10 cellular contexts compared by ENCODE assay signal in genomic region chr13:40981361-40981760, GRCh38. TPM values are rescaled to one million over a fixed set of nuclear protein-coding genes. Genes with fewer than 3 reads are reported as not detected.
DNase-seq lines count a peak whose midpoint lies in the region; ATAC-seq and TF ChIP-seq lines count a peak whose summit lies in the region.
"Had no signal": no experiment of that assay in that cellular context is flagged by ENCODE, and none has a peak within 500 bp of the region (broad histone marks: within the 10 kb centered on the region; RNA-seq: fewer than 3 reads in every experiment).

No MANE protein-coding gene starts in this region.

- intact Hi-C loops in mammary epithelial cell (cut with micrococcal nuclease): no loop called here

- H2AFZ ChIP-seq in mammary epithelial cell (ENCODE audit: low read depth, low read length) (no peak overlapping the region), osteoblast (ENCODE audit: low read length) (no peak overlapping the region)

- ATAC-seq in HG03175 (IDR thresholded peaks at IDR 0.05; ENCODE audit: unreplicated experiment): no peak

- H3K36me3 ChIP-seq in BLaER1 (peaks cover 52% of the 10 kb centered on the region), mammary epithelial cell (ENCODE audit: insufficient read depth, low read length) (peaks cover 6% of the 10 kb centered on the region), mucosa of rectum (ENCODE audit: control insufficient read depth in 2 of 2, insufficient read depth in 2 of 2, low read length in 2 of 2) (peaks cover 0 to 3% of the 10 kb centered on the region in 2 donors), osteoblast (ENCODE audit: insufficient read depth, low read length) (no peaks in the 10 kb centered on the region)

- H3K27ac ChIP-seq in BLaER1 (peak overlapping the region; percentile 48; the same call in 1 of the 2 replicates), mammary epithelial cell (ENCODE audit: insufficient read depth, low read depth, low read length) (no peak overlapping the region), mucosa of rectum (ENCODE audit: low read depth in 2 of 2, low read length in 2 of 2) (peak overlapping the region; percentile 49 to 53), osteoblast (ENCODE audit: low read depth, low read length) (no peak overlapping the region)

- dilution Hi-C loops in mammary epithelial cell (cut with HindIII; ENCODE audit: low sequenced_read_pairs): no loop called here

- H3K4me3 ChIP-seq in BLaER1 (no peak overlapping the region; the same call in 1 of the 2 replicates), mammary epithelial cell (replicated peaks in 1 of 3; ENCODE audit: insufficient read depth in 1 of 3, low read depth in 2 of 3, low read length in 3 of 3) (no peak overlapping the region), mucosa of rectum (ENCODE audit: low read length in 2 of 2) (peak overlapping the region; percentile 30 to 51), osteoblast (ENCODE audit: insufficient read depth, low read length) (no peak overlapping the region)

- CTCF ChIA-PET in mammary epithelial cell (lab: Charles Lee; ENCODE audit: low non-redundant PET): no interaction called here

- H3K79me2 ChIP-seq in mammary epithelial cell (ENCODE audit: insufficient read depth, low read length) (peaks cover 92% of the 10 kb centered on the region), osteoblast (ENCODE audit: insufficient read depth, low read length) (peaks cover 67% of the 10 kb centered on the region)

- H3K4me2 ChIP-seq in BLaER1 (peak overlapping the region; percentile 58), mammary epithelial cell (ENCODE audit: insufficient read depth, low read depth, low read length) (no peak overlapping the region), osteoblast (ENCODE audit: insufficient read depth, low read length) (no peak overlapping the region)

- TSS peak; percentile 8 for BruUV-seq in mammary epithelial cell (replicated peaks; lab: Mats Ljungman, UMichigan)

- H4K20me1 ChIP-seq in BLaER1: peaks cover 100% of the 10 kb centered on the region
- peaks cover 1% of the 10 kb centered on the region for H4K20me1 ChIP-seq in mammary epithelial cell (ENCODE audit: insufficient read depth, low read length)
- peaks cover 8% of the 10 kb centered on the region for H4K20me1 ChIP-seq in osteoblast (ENCODE audit: insufficient read depth, low read length)

- H3K4me1 ChIP-seq in BLaER1 (peaks cover 100% of the 10 kb centered on the region), mammary epithelial cell (ENCODE audit: insufficient read depth, low read length) (peaks cover 21% of the 10 kb centered on the region), mucosa of rectum (ENCODE audit: control insufficient read depth in 2 of 2, insufficient read depth in 2 of 2, low read length in 2 of 2) (peaks cover 21 to 39% of the 10 kb centered on the region in 2 donors), osteoblast (ENCODE audit: insufficient read depth, low read length) (peaks cover 18% of the 10 kb centered on the region)

- WGBS in mammary epithelial cell (ENCODE audit: low coverage, missing lambda C conversion rate): 94% methylated on average over 3 of the region's 3 CpGs

- TF ChIP-seq CTCF in mammary epithelial cell (conservative IDR thresholded peaks at IDR 0.05 in 1 of 2, IDR thresholded peaks at IDR 0.05 in 1 of 2; ENCODE audit: extremely low read depth in 1 of 2, insufficient read depth in 1 of 2, low read depth in 1 of 2, low read length in 2 of 2) (no peak), osteoblast (IDR thresholded peaks at IDR 0.05; ENCODE audit: extremely low read depth, low read depth, low read length) (no peak)

- H3K9me3 ChIP-seq in BLaER1 (no peaks in the 10 kb centered on the region), mammary epithelial cell (replicated peaks; ENCODE audit: insufficient read depth, low read length) (no peaks in the 10 kb centered on the region), mucosa of rectum (ENCODE audit: control insufficient read depth in 2 of 2, low read length in 2 of 2) (no peaks in the 10 kb centered on the region), osteoblast (ENCODE audit: low read depth, low read length) (no peaks in the 10 kb centered on the region)

- H3K9ac ChIP-seq in BLaER1 (no peak overlapping the region), mammary epithelial cell (ENCODE audit: insufficient read depth, low read length) (no peak overlapping the region), mucosa of rectum (ENCODE audit: low read depth in 1 of 2, low read length in 2 of 2) (peak overlapping the region; percentile 17 to 39)

- peak; percentile 90 for DNase-seq in MV-4-11 (lab: John Stamatoyannopoulos, UW)
- no peak for DNase-seq in mammary epithelial cell
- no peak for DNase-seq in NCI-H2227 (lab: John Stamatoyannopoulos, UW; ENCODE audit: unreplicated experiment)
- DNase-seq in osteoblast (ENCODE audit: insufficient read length, low spot score, missing footprints): no peak
- DNase-seq in DMS53 treated with DMSO at 0.1 percent for 48 hours (lab: John Stamatoyannopoulos, UW; ENCODE audit: unreplicated experiment): no peak
- DNase-seq: activated gamma-delta T cell treated with Interleukin-2 at 50 U/mL for 16 hours, GDM1 had no signal

- H3K27me3 ChIP-seq in BLaER1: no peaks in the 10 kb centered on the region
- no peaks in the 10 kb centered on the region for H3K27me3 ChIP-seq in mammary epithelial cell (ENCODE audit: insufficient read depth, low read length)
- no peaks in the 10 kb centered on the region for H3K27me3 ChIP-seq in mucosa of rectum (ENCODE audit: control insufficient read depth in 2 of 2, insufficient read depth in 2 of 2, low read length in 2 of 2)
- no peaks in the 10 kb centered on the region for H3K27me3 ChIP-seq in osteoblast (ENCODE audit: insufficient read depth, low read length)

- in situ Hi-C loops in mammary epithelial cell (cut with MboI; ENCODE audit: low sequenced_read_pairs in 2 of 2): no loop called here

RNA-seq across cellular contexts. Expression of gene ELF1, which starts 37.8 kb away (rescaled TPM):
- 10 to 100 TPM; 48.0 to 66.3 TPM for total RNA-seq in mammary epithelial cell
- 32.6 TPM for polyA plus RNA-seq in mammary epithelial cell
- 51.3 TPM for polyA minus RNA-seq in mammary epithelial cell
- 60.7 and 63.0 TPM in 2 replicates for total RNA-seq in osteoblast

Comparison
In these comparisons a context has a peak if more than half of its experiments do, and no peak if none do; other contexts are left out.
1. H3K27ac ChIP-seq: peak in BLaER1 (single experiment) and mucosa of rectum (2 of 2); none in mammary epithelial cell (single experiment) and osteoblast (single experiment).
2. H3K4me3 ChIP-seq: peak in mucosa of rectum (2 of 2); none in BLaER1 (single experiment), mammary epithelial cell (0 of 3) and osteoblast (single experiment).
3. H3K9ac ChIP-seq: peak in mucosa of rectum (2 of 2); none in BLaER1 (single experiment) and mammary epithelial cell (single experiment).